In the genomic region with DNA sequence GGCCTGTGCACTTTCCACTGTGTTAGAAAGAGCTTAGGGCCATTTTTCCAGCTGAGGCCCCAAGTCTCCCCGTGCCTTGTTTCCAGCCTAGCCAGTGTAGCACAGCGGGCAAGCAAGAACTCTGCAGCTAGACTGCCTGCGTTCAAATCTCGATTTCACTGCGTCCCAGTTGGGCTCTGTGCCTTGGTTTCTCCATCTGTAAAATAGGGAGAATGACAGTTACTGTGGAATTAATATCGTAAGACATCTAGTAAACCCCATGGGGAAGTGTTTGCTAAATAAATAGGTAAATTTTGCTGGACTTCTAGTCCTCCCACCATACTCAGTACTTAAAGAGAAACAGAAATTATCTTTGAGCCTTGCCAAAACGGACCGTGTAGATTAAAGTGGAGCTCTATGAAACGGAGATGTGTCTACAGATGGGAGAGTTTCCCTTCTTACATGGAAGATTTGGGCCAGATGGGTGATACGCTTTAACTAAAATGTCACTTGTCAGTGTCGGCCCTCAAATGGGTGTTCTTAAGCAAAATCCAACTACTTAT, we compare ENCODE assay signal across 24 cellular contexts. TPM values are rescaled to one million over a fixed set of nuclear protein-coding genes. Genes with fewer than 3 reads are reported as not detected.
A peak's percentile ranks its signal among the peaks of the same experiment; 100 is the strongest.
DNase-seq lines count a peak whose midpoint lies in the region; ATAC-seq, FAIRE-seq and TF ChIP-seq lines count a peak whose summit lies in the region.
"Had no signal": no experiment of that assay in that cellular context is flagged by ENCODE, and none has a peak within 500 bp of the region (broad histone marks: within the 10 kb centered on the region; RNA-seq: fewer than 3 reads in every experiment).

No MANE protein-coding gene starts in this region.

- H3K36me3 ChIP-seq in Peyer's patch (no peaks in the 10 kb centered on the region), endothelial cell of umbilical vein (ENCODE audit: control insufficient read depth in 2 of 2, extremely low read depth in 1 of 2, insufficient read depth in 2 of 2, low read length in 2 of 2) (no peaks in the 10 kb centered on the region), smooth muscle cell (ENCODE audit: low read depth) (no peaks in the 10 kb centered on the region), aorta (ENCODE audit: control insufficient read depth in 1 of 2, insufficient read depth in 2 of 2, low read length in 1 of 2) (no peaks in the 10 kb centered on the region)
- H3K36me3 ChIP-seq: BE2C, esophagus squamous epithelium, gastrocnemius medialis, stomach, tibial nerve had no signal

- no peak for TF ChIP-seq POLR2A in Peyer's patch (IDR thresholded peaks at IDR 0.05)
- no peak for TF ChIP-seq POLR2A in endothelial cell of umbilical vein (IDR thresholded peaks at IDR 0.05; ENCODE audit: low read depth, low read length)

- WGBS in smooth muscle cell (ENCODE audit: low lambda C conversion rate), result 86% methylated on average over 11 of the region's 11 CpGs
- 81 to 83% methylated on average over 11 of the region's 11 CpGs for WGBS in aorta, 2 donors

- peak overlapping the region in 3 of 4 donors; percentile 10 to 59 (median 16) for H3K27ac ChIP-seq in Peyer's patch
- H3K27ac ChIP-seq in endothelial cell of umbilical vein (ENCODE audit: insufficient read depth, low read depth, low read length), result peak overlapping the region; percentile 33
- H3K27ac ChIP-seq in smooth muscle cell (ENCODE audit: low read depth), result peak overlapping the region; percentile 45
- H3K27ac ChIP-seq in aorta (ENCODE audit: low read depth in 1 of 2, low read length in 2 of 2), result no peak overlapping the region
- H3K27ac ChIP-seq: gastrocnemius medialis, tibial nerve had no signal

- H3K4me2 ChIP-seq in endothelial cell of umbilical vein (ENCODE audit: insufficient read depth, low read length), result peak overlapping the region; percentile 8
- H3K4me2 ChIP-seq in smooth muscle cell, result no peak overlapping the region

- no peak overlapping the region for H3K4me3 Mint-ChIP-seq in T-helper 2 cell treated with Interferon-gamma antibody and Interleukin-4, amounts not matched to agents 5 μg/mL and 100 μg/mL, for 36 hours
- H3K4me3 Mint-ChIP-seq: neural crest cell, WTC11 had no signal

- BruUV-seq in endothelial cell of umbilical vein (replicated peaks; lab: Mats Ljungman, UMichigan), result TSS peak; percentile 96

- H4K20me1 ChIP-seq in endothelial cell of umbilical vein (replicated peaks; ENCODE audit: control insufficient read depth, extremely low read depth, insufficient read depth, low read length) (no peaks in the 10 kb centered on the region), smooth muscle cell (ENCODE audit: low read depth) (no peaks in the 10 kb centered on the region)

- dilution Hi-C loops in endothelial cell of umbilical vein (cut with MboI; ENCODE audit: extremely low pct_ligation_motif_present, low sequenced_read_pairs), result no loop called here

- H3K9me3 ChIP-seq in Peyer's patch (no peaks in the 10 kb centered on the region), endothelial cell of umbilical vein (replicated peaks; ENCODE audit: control insufficient read depth, insufficient read depth, low read length) (no peaks in the 10 kb centered on the region), smooth muscle cell (replicated peaks; ENCODE audit: low read depth) (no peaks in the 10 kb centered on the region), aorta (ENCODE audit: control insufficient read depth, low read length) (peaks cover 1% of the 10 kb centered on the region)
- H3K9me3 ChIP-seq: BE2C, esophagus squamous epithelium, gastrocnemius medialis, mucosa of descending colon, stomach, tibial nerve had no signal

- CTCF ChIA-PET in endothelial cell of umbilical vein (lab: Charles Lee), result interaction anchor here (1.0 to 1.8 kb wide), 3 partner anchors 9 to 176 kb away, joined by 3 to 6 read pairs (median 4); no protein-coding TSS in a partner anchor

- H3K9me3 Mint-ChIP-seq in T-helper 2 cell treated with Interferon-gamma antibody and Interleukin-4, amounts not matched to agents 5 μg/mL and 100 μg/mL, for 36 hours, result no peaks in the 10 kb centered on the region
- H3K9me3 Mint-ChIP-seq: WTC11 had no signal

- H3K4me3 ChIP-seq in Peyer's patch (no peak overlapping the region), endothelial cell of umbilical vein (replicated peaks in 1 of 3; ENCODE audit: insufficient read depth in 1 of 3, low read depth in 1 of 3, low read length in 3 of 3) (no peak overlapping the region), smooth muscle cell (no peak overlapping the region), aorta (ENCODE audit: low read length in 2 of 2) (no peak overlapping the region)
- H3K4me3 ChIP-seq: esophagus squamous epithelium, gastrocnemius medialis, mucosa of descending colon, stomach, tibial nerve had no signal

- H3K9ac ChIP-seq in endothelial cell of umbilical vein (replicated peaks; ENCODE audit: extremely low read depth, insufficient read depth, low read length) (no peak overlapping the region), smooth muscle cell (ENCODE audit: low read depth) (peak overlapping the region; percentile 2)

- H3K27ac Mint-ChIP-seq in T-helper 2 cell treated with Interferon-gamma antibody and Interleukin-4, amounts not matched to agents 5 μg/mL and 100 μg/mL, for 36 hours, result peak overlapping the region; percentile 27
- H3K27ac Mint-ChIP-seq: WTC11 had no signal

- DNase-seq in T-helper 2 cell treated with Interferon-gamma antibody and Interleukin-4, amounts not matched to agents 5 μg/mL and 100 μg/mL, for 36 hours (ENCODE audit: low spot score), result no peak
- no peak for DNase-seq in T-helper 2 cell
- no peak for DNase-seq in Peyer's patch
- DNase-seq in endothelial cell of umbilical vein (ENCODE audit: low read depth, low spot score), result no peak
- DNase-seq in smooth muscle cell (lab: John Stamatoyannopoulos, UW; ENCODE audit: unreplicated experiment), result no peak
- DNase-seq in AML-193 (lab: John Stamatoyannopoulos, UW), result no peak
- no peak for DNase-seq in aorta
- DNase-seq in head of caudate nucleus, result no peak
- DNase-seq: BE2C; effector CD8-positive, alpha-beta T cell; esophagus squamous epithelium; gastrocnemius medialis; GDM1; mucosa of descending colon; NCI-H1694; NCI-H524; stimulated activated CD4-positive, alpha-beta T cell treated with anti-CD3 and anti-CD28 coated beads, Interleukin-15, amount 100 ng/mL, for 24 hours; stomach; T1000 had no signal

- intact Hi-C loops in endothelial cell of umbilical vein (cut with micrococcal nuclease) (loop anchor here (2.0 kb wide), 2 partner anchors 36 to 126 kb away; a partner anchor contains a TSS), aorta (cut with DNase I) (no loop called here), head of caudate nucleus (cut with DNase I) (no loop called here)

- H2AFZ ChIP-seq in endothelial cell of umbilical vein (ENCODE audit: low read depth, low read length), result peak overlapping the region; percentile 14
- H2AFZ ChIP-seq in smooth muscle cell (ENCODE audit: low read depth), result no peak overlapping the region

- no peaks in the 10 kb centered on the region for H3K27me3 ChIP-seq in Peyer's patch
- H3K27me3 ChIP-seq in endothelial cell of umbilical vein (ENCODE audit: control insufficient read depth in 2 of 2, insufficient read depth in 2 of 2, low read length in 2 of 2), result peaks cover 0 to 2% of the 10 kb centered on the region in 2 experiments
- H3K27me3 ChIP-seq in smooth muscle cell (ENCODE audit: low read depth), result no peaks in the 10 kb centered on the region
- H3K27me3 ChIP-seq in aorta (ENCODE audit: control insufficient read depth in 1 of 2, insufficient read depth in 2 of 2, low read length in 1 of 2), result no peaks in the 10 kb centered on the region
- H3K27me3 ChIP-seq: BE2C, gastrocnemius medialis, tibial nerve had no signal

- POLR2A ChIA-PET in endothelial cell of umbilical vein (lab: Charles Lee), result no interaction called here

- FAIRE-seq in endothelial cell of umbilical vein (lab: Jason Lieb, UNC), result no peak
- FAIRE-seq: colon had no signal

- no peaks in the 10 kb centered on the region for H3K4me1 ChIP-seq in Peyer's patch
- H3K4me1 ChIP-seq in endothelial cell of umbilical vein (ENCODE audit: control insufficient read depth, extremely low read depth, insufficient read depth, low read length), result peaks cover 20% of the 10 kb centered on the region
- no peaks in the 10 kb centered on the region for H3K4me1 ChIP-seq in smooth muscle cell (ENCODE audit: low read depth)
- H3K4me1 ChIP-seq in aorta (ENCODE audit: control insufficient read depth in 1 of 2, insufficient read depth in 2 of 2, low read length in 2 of 2), result no peaks in the 10 kb centered on the region
- H3K4me1 ChIP-seq: BE2C, tibial nerve had no signal

- ATAC-seq in aorta (ENCODE audit: low FRiP score), result no peak
- ATAC-seq: gastrocnemius medialis, sciatic nerve, WTC11 had no signal

- no peaks in the 10 kb centered on the region for H3K9me1 ChIP-seq in endothelial cell of umbilical vein (replicated peaks; ENCODE audit: control insufficient read depth, extremely low read depth, insufficient read depth, low read length)

- H3F3A ChIP-seq in smooth muscle cell (ENCODE audit: low read depth), result no peaks in the 10 kb centered on the region

- H3K79me2 ChIP-seq in endothelial cell of umbilical vein (ENCODE audit: control insufficient read depth, insufficient read depth, low read length) (no peaks in the 10 kb centered on the region), smooth muscle cell (ENCODE audit: low read depth) (no peaks in the 10 kb centered on the region)

- H3K36me3 Mint-ChIP-seq in T-helper 2 cell treated with Interferon-gamma antibody and Interleukin-4, amounts not matched to agents 5 μg/mL and 100 μg/mL, for 36 hours (ENCODE audit: low read depth), result no peaks in the 10 kb centered on the region
- H3K36me3 Mint-ChIP-seq: WTC11 had no signal

- H3K27me3 Mint-ChIP-seq in T-helper 2 cell treated with Interferon-gamma antibody and Interleukin-4, amounts not matched to agents 5 μg/mL and 100 μg/mL, for 36 hours (ENCODE audit: low read depth), result no peaks in the 10 kb centered on the region

- TF ChIP-seq CTCF in Peyer's patch (IDR thresholded peaks at IDR 0.05) (no peak), endothelial cell of umbilical vein (IDR thresholded peaks at IDR 0.05; ENCODE audit: extremely low read depth in 1 of 2, insufficient read depth in 1 of 2, low read depth in 1 of 2, low read length in 2 of 2) (no peak), smooth muscle cell (IDR thresholded peaks at IDR 0.05; ENCODE audit: borderline replicate concordance, insufficient read depth, poor library complexity, severe bottlenecking) (no peak)

- peaks cover 35% of the 10 kb centered on the region for H3K4me1 Mint-ChIP-seq in T-helper 2 cell treated with Interferon-gamma antibody and Interleukin-4, amounts not matched to agents 5 μg/mL and 100 μg/mL, for 36 hours (ENCODE audit: low read depth)
- H3K4me1 Mint-ChIP-seq: neural crest cell, WTC11 had no signal

RNA-seq across cellular contexts. Expression of a gene that starts 3.5 kb away (rescaled TPM):
- total RNA-seq in Peyer's patch (100 to 1,000 TPM in 3 of 4 donors, 10 to 100 TPM in 1; 53.6 to 207 (median 184) TPM), endothelial cell of umbilical vein (0.18 TPM in 1 of 2 replicates, not detected in the other), smooth muscle cell (0.09 TPM in 1 of 2 replicates, not detected in the other), aorta (not detected)
- polyA plus RNA-seq in endothelial cell of umbilical vein (not detected in 2 replicates), smooth muscle cell (0.27 TPM in 1 of 2 replicates, not detected in the other), aorta (1 to 10 TPM in 1 of 2 donors, not detected in 1; 3.1 TPM)
- not detected in 2 replicates for polyA plus RNA-seq in endothelial cell of umbilical vein (2011; cell fraction: cytosol; rRNA removed)
- 0.11 TPM in 1 of 2 replicates, not detected in the other for polyA plus RNA-seq in endothelial cell of umbilical vein (2011; cell fraction: nucleus; rRNA removed)
- 0.12 and 0.21 TPM in 2 replicates for polyA plus RNA-seq in endothelial cell of umbilical vein (2012)
- not detected in 2 replicates for polyA minus RNA-seq in endothelial cell of umbilical vein
- polyA minus RNA-seq in endothelial cell of umbilical vein (2011; cell fraction: cytosol; rRNA and poly(A)+ RNA removed), result 0.92 TPM
- not detected in 2 replicates for polyA minus RNA-seq in endothelial cell of umbilical vein (2011; cell fraction: nucleus; rRNA and poly(A)+ RNA removed)
- total RNA-seq: neural crest cell had no signal

RNA-seq across cellular contexts. Expression of a gene that starts 36.6 kb away (rescaled TPM):
- 10 to 100 TPM; 20.5 to 50.3 (median 31.2) TPM for total RNA-seq in Peyer's patch
- 30.0 and 30.4 TPM in 2 replicates for total RNA-seq in endothelial cell of umbilical vein
- 18.6 and 21.8 TPM in 2 replicates for polyA plus RNA-seq in endothelial cell of umbilical vein
- 20.9 and 24.1 TPM in 2 replicates for polyA plus RNA-seq in endothelial cell of umbilical vein (2011; cell fraction: cytosol; rRNA removed)
- polyA plus RNA-seq in endothelial cell of umbilical vein (2011; cell fraction: nucleus; rRNA removed), result 47.8 and 71.1 TPM in 2 replicates
- 25.6 TPM in 2 replicates for polyA plus RNA-seq in endothelial cell of umbilical vein (2012)
- polyA minus RNA-seq in endothelial cell of umbilical vein, result 16.9 and 31.4 TPM in 2 replicates
- polyA minus RNA-seq in endothelial cell of umbilical vein (2011; cell fraction: cytosol; rRNA and poly(A)+ RNA removed), result 53.9 TPM
- polyA minus RNA-seq in endothelial cell of umbilical vein (2011; cell fraction: nucleus; rRNA and poly(A)+ RNA removed), result 26.0 and 30.1 TPM in 2 replicates
- total RNA-seq in smooth muscle cell, result 21.3 and 32.6 TPM in 2 replicates
- 20.1 and 21.0 TPM in 2 replicates for polyA plus RNA-seq in smooth muscle cell
- 10 to 100 TPM; 21.4 to 28.2 TPM for total RNA-seq in aorta
- polyA plus RNA-seq in aorta, result 10 to 100 TPM; 15.8 to 76.3 TPM

Comparison
In these comparisons a context has a peak if more than half of its experiments do, and no peak if none do; other contexts are left out.
1. H3K27ac ChIP-seq: peak in Peyer's patch (3 of 4), endothelial cell of umbilical vein (single experiment) and smooth muscle cell (single experiment); none in aorta (0 of 2).
2. RNA of a gene that starts 3.5 kb away (total RNA-seq): 53.6 to 207 TPM in Peyer's patch; not detected in aorta, 0.18 TPM in endothelial cell of umbilical vein and 0.09 TPM in smooth muscle cell; every median in the first group is over 10 times any median in the second.